12 cellular contexts compared by ENCODE assay signal in the genomic region with DNA sequence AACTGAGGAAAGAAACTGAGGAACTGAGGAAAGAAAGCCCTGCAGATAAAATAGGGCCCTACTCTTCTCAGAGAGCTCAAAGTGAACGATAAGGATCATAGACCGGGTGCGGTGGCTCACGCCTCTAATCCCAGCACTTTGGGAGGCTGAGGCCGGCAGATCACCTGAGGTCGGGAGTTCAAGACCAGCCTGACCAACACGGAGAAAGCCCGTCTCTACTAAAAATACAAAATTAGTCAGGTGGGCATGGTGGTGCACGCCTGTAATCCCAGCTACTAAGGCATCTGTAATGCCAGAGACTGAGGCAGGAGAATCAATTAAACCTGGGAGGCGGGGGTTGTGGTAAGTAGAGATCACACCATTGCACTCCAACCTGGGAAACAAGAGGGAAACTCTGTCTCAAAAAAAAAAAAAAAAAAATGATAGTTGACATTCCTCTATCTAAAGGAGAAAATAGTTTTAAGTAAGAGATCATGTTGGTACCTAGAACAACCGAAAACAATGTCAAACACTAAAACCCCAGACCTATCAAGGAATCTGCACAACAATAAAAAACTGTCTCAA. TPM values are rescaled to one million over a fixed set of nuclear protein-coding genes. Genes with fewer than 3 reads are reported as not detected.
DNase-seq lines count a peak whose midpoint lies in the region; ATAC-seq and TF ChIP-seq lines count a peak whose summit lies in the region.
"Had no signal": no experiment of that assay in that cellular context is flagged by ENCODE, and none has a peak within 500 bp of the region (broad histone marks: within the 10 kb centered on the region; RNA-seq: fewer than 3 reads in every experiment).

No MANE protein-coding gene starts in this region.

- H3K4me1 Mint-ChIP-seq in stimulated activated naive CD8-positive, alpha-beta T cell treated with anti-CD3 and anti-CD28 coated beads, Interleukin-15, Interleukin-2, amounts not matched to agents 100 ng/mL and 50 ng/mL, for 24 hours (ENCODE audit: low read depth) = peaks cover 40% of the 10 kb centered on the region
- H3K4me1 Mint-ChIP-seq in activated T-helper 17 cell treated with anti-CD3 and anti-CD28 coated beads, Interleukin-2, amount 50 U/mL, for 72 hours = peaks cover 19% of the 10 kb centered on the region

- no peak for TF ChIP-seq POLR2A in right lobe of liver (IDR thresholded peaks at IDR 0.05)

- no peak for DNase-seq in stimulated activated naive CD8-positive, alpha-beta T cell treated with anti-CD3 and anti-CD28 coated beads, Interleukin-15, Interleukin-2, amounts not matched to agents 100 U/mL and 50 U/mL, for 24 hours
- DNase-seq in right lobe of liver = no peak
- no peak for DNase-seq in upper lobe of right lung
- DNase-seq in heart right ventricle = no peak
- no peak for DNase-seq in foreskin melanocyte
- DNase-seq: C1 segment of cervical spinal cord, GOT3, SHP77 treated with DMSO at 0.1 percent for 48 hours had no signal

- H3K27me3 ChIP-seq in right lobe of liver = no peaks in the 10 kb centered on the region
- H3K27me3 ChIP-seq in upper lobe of right lung = no peaks in the 10 kb centered on the region
- H3K27me3 ChIP-seq in heart right ventricle = no peaks in the 10 kb centered on the region

- H3K9me3 Mint-ChIP-seq in stimulated activated naive CD8-positive, alpha-beta T cell treated with anti-CD3 and anti-CD28 coated beads, Interleukin-15, Interleukin-2, amounts not matched to agents 100 ng/mL and 50 ng/mL, for 24 hours = no peaks in the 10 kb centered on the region
- H3K9me3 Mint-ChIP-seq in activated T-helper 17 cell treated with anti-CD3 and anti-CD28 coated beads, Interleukin-2, amount 50 U/mL, for 72 hours = no peaks in the 10 kb centered on the region

- H3K9me3 ChIP-seq in right lobe of liver (no peaks in the 10 kb centered on the region), upper lobe of right lung (no peaks in the 10 kb centered on the region), heart right ventricle (no peaks in the 10 kb centered on the region)
- H3K9me3 ChIP-seq: thoracic aorta had no signal

- peak overlapping the region; percentile 72 for H3K27ac Mint-ChIP-seq in stimulated activated naive CD8-positive, alpha-beta T cell treated with anti-CD3 and anti-CD28 coated beads, Interleukin-15, Interleukin-2, amounts not matched to agents 100 ng/mL and 50 ng/mL, for 24 hours
- H3K27ac Mint-ChIP-seq in activated T-helper 17 cell treated with anti-CD3 and anti-CD28 coated beads, Interleukin-2, amount 50 U/mL, for 72 hours = peak overlapping the region; percentile 89

- H3K36me3 ChIP-seq in right lobe of liver (no peaks in the 10 kb centered on the region), upper lobe of right lung (peaks cover under 1% of the 10 kb centered on the region), heart right ventricle (peaks cover 0 to 8% (median 0%) of the 10 kb centered on the region in 9 donors)
- H3K36me3 ChIP-seq: thoracic aorta had no signal

- no peaks in the 10 kb centered on the region for H3K27me3 Mint-ChIP-seq in stimulated activated naive CD8-positive, alpha-beta T cell treated with anti-CD3 and anti-CD28 coated beads, Interleukin-15, Interleukin-2, amounts not matched to agents 100 ng/mL and 50 ng/mL, for 24 hours
- no peaks in the 10 kb centered on the region for H3K27me3 Mint-ChIP-seq in activated T-helper 17 cell treated with anti-CD3 and anti-CD28 coated beads, Interleukin-2, amount 50 U/mL, for 72 hours

- TF ChIP-seq CTCF in right lobe of liver (IDR thresholded peaks at IDR 0.05) (no peak), upper lobe of right lung (IDR thresholded peaks at IDR 0.05) (no peak), heart right ventricle (IDR thresholded peaks at IDR 0.05) (no peak)

- peaks cover 1% of the 10 kb centered on the region for H3K36me3 Mint-ChIP-seq in stimulated activated naive CD8-positive, alpha-beta T cell treated with anti-CD3 and anti-CD28 coated beads, Interleukin-15, Interleukin-2, amounts not matched to agents 100 ng/mL and 50 ng/mL, for 24 hours (ENCODE audit: low read depth)
- peaks cover 28% of the 10 kb centered on the region for H3K36me3 Mint-ChIP-seq in activated T-helper 17 cell treated with anti-CD3 and anti-CD28 coated beads, Interleukin-2, amount 50 U/mL, for 72 hours (ENCODE audit: low read depth)

- peak overlapping the region; percentile 61 to 85 (median 63) for H3K27ac ChIP-seq in right lobe of liver
- H3K27ac ChIP-seq in upper lobe of right lung = no peak overlapping the region
- H3K27ac ChIP-seq in heart right ventricle = peak overlapping the region in 3 of 10 donors; percentile 30 to 94 (median 92)
- H3K27ac ChIP-seq: thoracic aorta had no signal

- peak overlapping the region in 2 of 3 donors; percentile 7 to 94 for H3K4me3 ChIP-seq in right lobe of liver
- peak overlapping the region; percentile 97 for H3K4me3 ChIP-seq in upper lobe of right lung
- peak overlapping the region in 4 of 10 donors; percentile 92 to 99 (median 97) for H3K4me3 ChIP-seq in heart right ventricle

- 64% methylated on average over 10 of the region's 11 CpGs for WGBS in right lobe of liver (ENCODE audit: insufficient coverage, low coverage, low lambda C conversion rate, missing lambda C conversion rate)
- WGBS in heart right ventricle, 2 donors = 73 to 74% methylated on average over 11 of the region's 11 CpGs

- peaks cover 0 to 28% (median 7%) of the 10 kb centered on the region in 4 donors for H3K4me1 ChIP-seq in right lobe of liver
- H3K4me1 ChIP-seq in upper lobe of right lung = peaks cover 31% of the 10 kb centered on the region
- H3K4me1 ChIP-seq in heart right ventricle = peaks cover 4 to 38% (median 27%) of the 10 kb centered on the region in 9 donors

- H3K4me3 Mint-ChIP-seq in stimulated activated naive CD8-positive, alpha-beta T cell treated with anti-CD3 and anti-CD28 coated beads, Interleukin-15, Interleukin-2, amounts not matched to agents 100 ng/mL and 50 ng/mL, for 24 hours = peak overlapping the region; percentile 87
- peak overlapping the region; percentile 96 for H3K4me3 Mint-ChIP-seq in activated T-helper 17 cell treated with anti-CD3 and anti-CD28 coated beads, Interleukin-2, amount 50 U/mL, for 72 hours

- ATAC-seq in stimulated activated naive CD8-positive, alpha-beta T cell treated with anti-CD3 and anti-CD28 coated beads, Interleukin-15, Interleukin-2, amounts not matched to agents 100 U/mL and 50 U/mL, for 24 hours = no peak
- ATAC-seq in activated T-helper 17 cell treated with anti-CD3 and anti-CD28 coated beads, Interleukin-2, amount 50 U/mL, for 72 hours (replicated peaks) = no peak
- ATAC-seq in right lobe of liver (no peak), upper lobe of right lung (no peak), GM21528 (IDR thresholded peaks at IDR 0.05; ENCODE audit: low FRiP score, unreplicated experiment) (no peak), heart right ventricle (no peak)

- intact Hi-C loops in right lobe of liver (cut with DNase I) = no loop called here
- intact Hi-C loops in upper lobe of right lung (cut with DNase I) = no loop called here
- intact Hi-C loops in heart right ventricle (cut with DNase I) = loop anchor here in 7 of 10 donors (5.0 to 10.0 kb wide), 2 partner anchors 176 to 538 kb away; a partner anchor contains a TSS

RNA-seq across cellular contexts. Expression of a gene that starts 2.5 kb away (rescaled TPM):
- 10 to 100 TPM; 77.6 to 81.5 TPM for total RNA-seq in activated T-helper 17 cell treated with anti-CD3 and anti-CD28 coated beads, Interleukin-2, amount 50 U/mL, for 72 hours
- total RNA-seq in right lobe of liver (10 to 100 TPM; 27.0 to 49.3 (median 32.8) TPM), upper lobe of right lung (84.4 TPM), heart right ventricle (100 to 1,000 TPM in 4 of 10 donors, 10 to 100 TPM in 6; 80.6 to 113 (median 92.0) TPM)
- 10 to 100 TPM; 38.5 to 42.0 TPM for polyA plus RNA-seq in heart right ventricle

Comparison
In these comparisons a context has a peak if more than half of its experiments do, and no peak if none do; other contexts are left out.
1. intact Hi-C loops: an anchor here in heart right ventricle (5.0 to 10.0 kb wide); none called in right lobe of liver and upper lobe of right lung.